8 cellular contexts compared by ENCODE assay signal in genomic region chr19:54462713-54463530, GRCh38. TPM values are rescaled to one million over a fixed set of nuclear protein-coding genes. Genes with fewer than 3 reads are reported as not detected.
DNase-seq lines count a peak whose midpoint lies in the region; ATAC-seq, FAIRE-seq and TF ChIP-seq lines count a peak whose summit lies in the region.

No MANE protein-coding gene starts in this region.

- CTCF ChIA-PET in HepG2 (lab: Yijun Ruan, JAX; ENCODE audit: low intra/inter-chr PET ratio, low total read pairs) = no interaction called here

- H3K4me2 ChIP-seq in GM23338 (peak overlapping the region; percentile 98), MM.1S (ENCODE audit: low read depth, low read length) (peak overlapping the region; percentile 93), HepG2 (ENCODE audit: low read depth, low read length) (peak overlapping the region; percentile 94)

- H3K4me1 ChIP-seq in GM23338 (ENCODE audit: insufficient read depth) (peaks cover 3% of the 10 kb centered on the region; the same call in 1 of the 2 replicates), MM.1S (ENCODE audit: low read length) (peaks cover 5% of the 10 kb centered on the region; the same call in 1 of the 2 replicates), colonic mucosa (peaks cover 11% of the 10 kb centered on the region), HepG2 (ENCODE audit: insufficient read depth, low read length) (peaks cover 21% of the 10 kb centered on the region)

- H3K36me3 Mint-ChIP-seq in GM23338 (ENCODE audit: low read depth) = peaks cover 33% of the 10 kb centered on the region

- no peak overlapping the region for H3K27ac Mint-ChIP-seq in GM23338

- in situ Hi-C loops in HepG2 (cut with HindIII; ENCODE audit: extremely low pct_ligation_motif_present, low pct_unique_long_range_greater_than_20kb) = no loop called here

- POLR2A ChIA-PET in HepG2 (lab: Yijun Ruan, JAX) = interaction anchor here (0.6 to 3.5 kb wide), 11 partner anchors 9 to 326 kb away, joined by 3 to 67 read pairs (median 7); partner anchors contain the start of genes CDC42EP5, CNOT3, LENG8 and MBOAT7

- H3K9me3 ChIP-seq in MM.1S (replicated peaks; ENCODE audit: insufficient read depth, low read length) (no peaks in the 10 kb centered on the region), colonic mucosa (no peaks in the 10 kb centered on the region), HepG2 (ENCODE audit: low read length) (no peaks in the 10 kb centered on the region)

- H3K4me3 Mint-ChIP-seq in GM23338 = peak overlapping the region; percentile 81

- peak overlapping the region; percentile 72; the same call in 1 of the 2 replicates for H3K27ac ChIP-seq in GM23338 (ENCODE audit: low read depth)
- peak overlapping the region; percentile 94; the same call in 1 of the 2 replicates for H3K27ac ChIP-seq in MM.1S (ENCODE audit: low read length)
- peak overlapping the region; percentile 99 for H3K27ac ChIP-seq in colonic mucosa
- peak overlapping the region; percentile 96 for H3K27ac ChIP-seq in HepG2 (ENCODE audit: extremely low read length, insufficient read depth, low read length)

- H3K9me3 Mint-ChIP-seq in GM23338 = peaks cover 5% of the 10 kb centered on the region; the same call in 1 of the 3 replicates

- H3K4me1 Mint-ChIP-seq in GM23338 = peaks cover 15% of the 10 kb centered on the region; the same call in 2 of the 3 replicates

- peak in 1 of 2 experiments; percentile 47; a peak in 1 of 4 replicates for TF ChIP-seq POLR2A in HepG2 (IDR thresholded peaks at IDR 0.05; ENCODE audit: insufficient read depth in 1 of 2, low read depth in 2 of 2, low read length in 2 of 2)

- FAIRE-seq in HepG2 (lab: Jason Lieb, UNC) = no peak

- ATAC-seq in GM23338 (peak; percentile 47), HepG2 (peak; percentile 36)

- TF ChIP-seq RAD21 in HepG2 (CRISPR knock-in tag; IDR thresholded peaks at IDR 0.05) = no peak

- no peaks in the 10 kb centered on the region for H3K9me2 ChIP-seq in GM23338 (ENCODE audit: insufficient read depth)
- H3K9me2 ChIP-seq in MM.1S (replicated peaks; ENCODE audit: insufficient read depth, low read length) = no peaks in the 10 kb centered on the region

- H3K79me2 ChIP-seq in GM23338 (replicated peaks; ENCODE audit: insufficient read depth) (no peaks in the 10 kb centered on the region; the same call in 1 of the 2 replicates), MM.1S (ENCODE audit: low read length) (peaks cover 26% of the 10 kb centered on the region; the same call in 1 of the 2 replicates), HepG2 (ENCODE audit: insufficient read depth, low read length) (peaks cover 12% of the 10 kb centered on the region)

- 0 out of 2 replicates have a peak, but pooled peaks cover 6% of the 10 kb centered on the region for H4K20me1 ChIP-seq in GM23338 (replicated peaks; ENCODE audit: insufficient read depth)
- peaks cover 6% of the 10 kb centered on the region for H4K20me1 ChIP-seq in MM.1S (ENCODE audit: insufficient read depth, low read length)
- H4K20me1 ChIP-seq in HepG2 (ENCODE audit: insufficient read depth, low read length) = peaks cover 10% of the 10 kb centered on the region; the same call in 1 of the 2 replicates

- H3K9ac ChIP-seq in MM.1S (ENCODE audit: low read length) (peak overlapping the region; percentile 75), colonic mucosa (ENCODE audit: low read depth in 2 of 2, low read length in 2 of 2) (peak overlapping the region; percentile 91 to 96), HepG2 (ENCODE audit: insufficient read depth, low read depth, low read length) (peak overlapping the region; percentile 91)

- DNase-seq in ELR (ENCODE audit: low read depth) (peak; percentile 70), GM23338 (ENCODE audit: low spot score) (peak; percentile 81), MM.1S (peak; percentile 59), colonic mucosa (peak; percentile 74), HepG2 (ENCODE audit: low spot score) (peak; percentile 54), GM19240 (ENCODE audit: insufficient read length, low spot score) (no peak)
- DNase-seq in activated CD4-positive, alpha-beta T cell treated with anti-CD3 and anti-CD28 coated beads for 24 hours (ENCODE audit: low read depth in 2 of 2) = peak; percentile 38 to 46
- peak; percentile 46 to 60 for DNase-seq in stimulated activated CD4-positive, alpha-beta T cell treated with anti-CD3 and anti-CD28 coated beads, Interleukin-4, amount 100 ng/mL, for 48 hours (ENCODE audit: low read depth in 2 of 2)

- peaks cover 30% of the 10 kb centered on the region for H3K27me3 Mint-ChIP-seq in GM23338 (ENCODE audit: insufficient read depth, low read depth, poor library complexity)

- H3K4me3 ChIP-seq in GM23338 (peak overlapping the region; percentile 82), MM.1S (ENCODE audit: low read length) (peak overlapping the region; percentile 72), colonic mucosa (peak overlapping the region; percentile 71), HepG2 (replicated peaks in 1 of 3; ENCODE audit: insufficient read depth in 1 of 3, low read depth in 2 of 3, low read length in 3 of 3) (peak overlapping the region; percentile 61 to 80 (median 77))

- TF ChIP-seq CTCF in GM23338 (conservative IDR thresholded peaks at IDR 0.05; ENCODE audit: low read depth in 2 of 2) = peak; percentile 46 to 65
- TF ChIP-seq CTCF in MM.1S (IDR thresholded peaks at IDR 0.05; ENCODE audit: low read length) = no peak
- TF ChIP-seq CTCF in colonic mucosa (IDR thresholded peaks at IDR 0.05) = no peak
- TF ChIP-seq CTCF in HepG2 (CRISPR knock-in tag; IDR thresholded peaks at IDR 0.05) = peak; percentile 70

- intact Hi-C loops in colonic mucosa (cut with DNase I) = no loop called here
- intact Hi-C loops in HepG2 (cut with micrococcal nuclease; ENCODE audit: unreplicated experiment) = loop anchor here (2.0 kb wide), 1 partner anchor 14 kb away; the partner anchor contains the start of gene LENG8

- no TSS peak for BruUV-seq in HepG2 (replicated peaks; lab: Mats Ljungman, UMichigan)

- no CpG with 5 or more reads among the region's 87 CpGs for WGBS in HepG2 (ENCODE audit: low lambda C conversion rate)

- peaks cover 13% of the 10 kb centered on the region for H3K27me3 ChIP-seq in GM23338 (ENCODE audit: insufficient read depth)
- H3K27me3 ChIP-seq in MM.1S (replicated peaks; ENCODE audit: insufficient read depth, low read length) = peaks cover 15% of the 10 kb centered on the region
- no peaks in the 10 kb centered on the region for H3K27me3 ChIP-seq in colonic mucosa
- H3K27me3 ChIP-seq in HepG2 (ENCODE audit: control insufficient read depth in 1 of 2, insufficient read depth in 2 of 2, low read length in 2 of 2) = no peaks in the 10 kb centered on the region

- H2AFZ ChIP-seq in GM23338 (no peak overlapping the region), MM.1S (ENCODE audit: low read length) (peak overlapping the region; percentile 83), HepG2 (ENCODE audit: low read length) (no peak overlapping the region)

- H3K36me3 ChIP-seq in GM23338 (ENCODE audit: insufficient read depth) = peaks cover 3% of the 10 kb centered on the region
- H3K36me3 ChIP-seq in MM.1S (replicated peaks; ENCODE audit: insufficient read depth, low read length) = 0 out of 2 replicates have a peak, but pooled peaks cover 3% of the 10 kb centered on the region
- H3K36me3 ChIP-seq in colonic mucosa = no peaks in the 10 kb centered on the region
- H3K36me3 ChIP-seq in HepG2 (replicated peaks in 1 of 2; ENCODE audit: control insufficient read depth in 1 of 2, insufficient read depth in 2 of 2, low read length in 2 of 2) = peaks cover 15 to 28% of the 10 kb centered on the region in 2 experiments

- peaks cover 9% of the 10 kb centered on the region; the same call in 1 of the 2 replicates for H3F3A ChIP-seq in GM23338 (replicated peaks; ENCODE audit: low read depth)
- peaks cover 16% of the 10 kb centered on the region for H3F3A ChIP-seq in MM.1S (ENCODE audit: insufficient read depth, low read length)

- TF ChIP-seq EP300 in HepG2 (IDR thresholded peaks at IDR 0.05; ENCODE audit: low read depth in 2 of 2, low read length in 2 of 2) (no peak), HepG2 (CRISPR knock-in tag; IDR thresholded peaks at IDR 0.05; ENCODE audit: borderline replicate concordance) (no peak)

RNA-seq across cellular contexts. Expression of gene LENG9, which starts 0.7 kb away (rescaled TPM):
- 3.3 and 6.4 TPM in 2 replicates for total RNA-seq in GM23338 (2014; rRNA removed; shearing (Covaris generic))
- polyA plus RNA-seq in GM23338 (2016; fragmentation: Nextera tagmentation; extraction: Ambion mirVana) (0.26 and 0.52 TPM in 2 replicates), HepG2 (2011; rRNA removed) (0.75 and 1.2 TPM in 2 replicates)
- total RNA-seq in colonic mucosa (10 to 100 TPM; 18.2 to 24.6 TPM), HepG2 (2016; rRNA removed; fragmentation: Illumina TruSeq; extraction: Trizol) (1.5 and 2.9 TPM in 2 replicates)
- total RNA-seq in HepG2 (2016; cell fraction: cytosol; rRNA removed; fragmentation: Illumina TruSeq; extraction: Trizol; ENCODE audit: low read depth) = 0.88 and 1.1 TPM in 2 replicates
- total RNA-seq in HepG2 (2016; cell fraction: insoluble cytoplasmic fraction; rRNA removed; fragmentation: Illumina TruSeq; extraction: Trizol) = 1.8 and 2.6 TPM in 2 replicates
- total RNA-seq in HepG2 (2016; cell fraction: membrane; rRNA removed; fragmentation: Illumina TruSeq; extraction: Trizol) = 1.8 and 2.1 TPM in 2 replicates
- 1.9 and 2.7 TPM in 2 replicates for total RNA-seq in HepG2 (2016; cell fraction: nucleus; rRNA removed; fragmentation: Illumina TruSeq; extraction: Trizol)
- polyA plus RNA-seq in HepG2 (2011; cell fraction: cytosol; rRNA removed) = 0.86 and 1.8 TPM in 2 replicates
- polyA plus RNA-seq in HepG2 (2011; cell fraction: nucleus; rRNA removed) = 1.7 TPM in 2 replicates
- polyA plus RNA-seq in HepG2 (2012) = 1.5 and 1.8 TPM in 2 replicates
- 0.32 and 0.38 TPM in 2 replicates for polyA plus RNA-seq in HepG2 (2016; cell fraction: cytosol; fragmentation: Illumina TruSeq; extraction: Trizol; ENCODE audit: low read depth)
- polyA plus RNA-seq in HepG2 (2016; cell fraction: insoluble cytoplasmic fraction; fragmentation: Illumina TruSeq; extraction: Trizol; ENCODE audit: low read depth) = 1.4 and 1.5 TPM in 2 replicates
- polyA plus RNA-seq in HepG2 (2016; cell fraction: membrane; fragmentation: Illumina TruSeq; extraction: Trizol; ENCODE audit: low read depth) = 0.65 and 1.0 TPM in 2 replicates
- 0.95 and 1.2 TPM in 2 replicates for polyA plus RNA-seq in HepG2 (2016; cell fraction: nucleus; fragmentation: Illumina TruSeq; extraction: Trizol; ENCODE audit: insufficient read depth, low read depth)
- 5.7 and 6.2 TPM in 2 replicates for polyA minus RNA-seq in HepG2 (2011; rRNA and poly(A)+ RNA removed; ENCODE audit: low replicate concordance)
- 3.4 and 3.7 TPM in 2 replicates for polyA minus RNA-seq in HepG2 (2011; cell fraction: cytosol; rRNA and poly(A)+ RNA removed)
- 2.7 and 3.9 TPM in 2 replicates for polyA minus RNA-seq in HepG2 (2011; cell fraction: nucleus; rRNA and poly(A)+ RNA removed)

RNA-seq across cellular contexts. Expression of gene CDC42EP5, which starts 10.2 kb away (rescaled TPM):
- 0.35 and 3.4 TPM in 2 replicates for total RNA-seq in GM23338 (2014; rRNA removed; shearing (Covaris generic))
- polyA plus RNA-seq in GM23338 (2016; fragmentation: Nextera tagmentation; extraction: Ambion mirVana) = 1.4 and 2.3 TPM in 2 replicates
- 100 to 1,000 TPM; 444 to 601 TPM for total RNA-seq in colonic mucosa
- total RNA-seq in HepG2 (2016; rRNA removed; fragmentation: Illumina TruSeq; extraction: Trizol) = 0.83 and 1.6 TPM in 2 replicates
- total RNA-seq in HepG2 (2016; cell fraction: cytosol; rRNA removed; fragmentation: Illumina TruSeq; extraction: Trizol; ENCODE audit: low read depth) = 1.4 and 3.2 TPM in 2 replicates
- total RNA-seq in HepG2 (2016; cell fraction: insoluble cytoplasmic fraction; rRNA removed; fragmentation: Illumina TruSeq; extraction: Trizol) = 1.00 and 1.6 TPM in 2 replicates
- total RNA-seq in HepG2 (2016; cell fraction: membrane; rRNA removed; fragmentation: Illumina TruSeq; extraction: Trizol) = 1.4 and 1.9 TPM in 2 replicates
- not detected in 2 replicates for total RNA-seq in HepG2 (2016; cell fraction: nucleus; rRNA removed; fragmentation: Illumina TruSeq; extraction: Trizol)
- 0.34 and 0.41 TPM in 2 replicates for polyA plus RNA-seq in HepG2 (2011; rRNA removed)
- 0.37 and 0.90 TPM in 2 replicates for polyA plus RNA-seq in HepG2 (2011; cell fraction: cytosol; rRNA removed)
- 0.35 and 0.56 TPM in 2 replicates for polyA plus RNA-seq in HepG2 (2011; cell fraction: nucleus; rRNA removed)
- polyA plus RNA-seq in HepG2 (2012) = 0.92 and 0.97 TPM in 2 replicates
- polyA plus RNA-seq in HepG2 (2016; cell fraction: cytosol; fragmentation: Illumina TruSeq; extraction: Trizol; ENCODE audit: low read depth) = 2.2 and 4.1 TPM in 2 replicates
- polyA plus RNA-seq in HepG2 (2016; cell fraction: insoluble cytoplasmic fraction; fragmentation: Illumina TruSeq; extraction: Trizol; ENCODE audit: low read depth) = 2.3 and 3.1 TPM in 2 replicates
- polyA plus RNA-seq in HepG2 (2016; cell fraction: membrane; fragmentation: Illumina TruSeq; extraction: Trizol; ENCODE audit: low read depth) = 4.7 and 5.9 TPM in 2 replicates
- 1.2 and 2.4 TPM in 2 replicates for polyA plus RNA-seq in HepG2 (2016; cell fraction: nucleus; fragmentation: Illumina TruSeq; extraction: Trizol; ENCODE audit: insufficient read depth, low read depth)
- polyA minus RNA-seq in HepG2 (2011; rRNA and poly(A)+ RNA removed; ENCODE audit: low replicate concordance) = 0.54 TPM in 1 of 2 replicates, not detected in the other
- polyA minus RNA-seq in HepG2 (2011; cell fraction: cytosol; rRNA and poly(A)+ RNA removed) = 0.79 TPM in 1 of 2 replicates, not detected in the other
- not detected in 2 replicates for polyA minus RNA-seq in HepG2 (2011; cell fraction: nucleus; rRNA and poly(A)+ RNA removed)

RNA-seq across cellular contexts. Expression of gene LENG8, which starts 13.9 kb away (rescaled TPM):
- total RNA-seq in GM23338 (2014; rRNA removed; shearing (Covaris generic)) = 45.6 and 74.3 TPM in 2 replicates
- polyA plus RNA-seq in GM23338 (2016; fragmentation: Nextera tagmentation; extraction: Ambion mirVana) (41.2 and 42.1 TPM in 2 replicates), HepG2 (2011; rRNA removed) (38.3 and 41.9 TPM in 2 replicates)
- total RNA-seq in colonic mucosa (100 to 1,000 TPM in 1 of 2 donors, 10 to 100 TPM in 1; 80.2 to 154 TPM), HepG2 (2016; rRNA removed; fragmentation: Illumina TruSeq; extraction: Trizol) (5.8 and 14.3 TPM in 2 replicates)
- 1.1 and 2.1 TPM in 2 replicates for total RNA-seq in HepG2 (2016; cell fraction: cytosol; rRNA removed; fragmentation: Illumina TruSeq; extraction: Trizol; ENCODE audit: low read depth)
- 4.7 and 13.0 TPM in 2 replicates for total RNA-seq in HepG2 (2016; cell fraction: insoluble cytoplasmic fraction; rRNA removed; fragmentation: Illumina TruSeq; extraction: Trizol)
- 4.0 TPM in 2 replicates for total RNA-seq in HepG2 (2016; cell fraction: membrane; rRNA removed; fragmentation: Illumina TruSeq; extraction: Trizol)
- 28.1 and 29.6 TPM in 2 replicates for total RNA-seq in HepG2 (2016; cell fraction: nucleus; rRNA removed; fragmentation: Illumina TruSeq; extraction: Trizol)
- polyA plus RNA-seq in HepG2 (2011; cell fraction: cytosol; rRNA removed) = 3.2 and 6.8 TPM in 2 replicates
- 519 and 637 TPM in 2 replicates for polyA plus RNA-seq in HepG2 (2011; cell fraction: nucleus; rRNA removed)
- polyA plus RNA-seq in HepG2 (2012) = 46.6 and 63.0 TPM in 2 replicates
- 0.46 and 0.71 TPM in 2 replicates for polyA plus RNA-seq in HepG2 (2016; cell fraction: cytosol; fragmentation: Illumina TruSeq; extraction: Trizol; ENCODE audit: low read depth)
- polyA plus RNA-seq in HepG2 (2016; cell fraction: insoluble cytoplasmic fraction; fragmentation: Illumina TruSeq; extraction: Trizol; ENCODE audit: low read depth) = 5.1 and 9.7 TPM in 2 replicates
- 1.5 and 2.8 TPM in 2 replicates for polyA plus RNA-seq in HepG2 (2016; cell fraction: membrane; fragmentation: Illumina TruSeq; extraction: Trizol; ENCODE audit: low read depth)
- polyA plus RNA-seq in HepG2 (2016; cell fraction: nucleus; fragmentation: Illumina TruSeq; extraction: Trizol; ENCODE audit: insufficient read depth, low read depth) = 151 and 199 TPM in 2 replicates
- polyA minus RNA-seq in HepG2 (2011; rRNA and poly(A)+ RNA removed; ENCODE audit: low replicate concordance) = 27.1 and 40.7 TPM in 2 replicates
- polyA minus RNA-seq in HepG2 (2011; cell fraction: cytosol; rRNA and poly(A)+ RNA removed) = 10.7 and 13.3 TPM in 2 replicates
- polyA minus RNA-seq in HepG2 (2011; cell fraction: nucleus; rRNA and poly(A)+ RNA removed) = 60.4 and 69.7 TPM in 2 replicates

RNA-seq across cellular contexts. Expression of gene LAIR2, which starts 39.7 kb away (rescaled TPM):
- total RNA-seq in GM23338 (2014; rRNA removed; shearing (Covaris generic)) = not detected in 2 replicates
- polyA plus RNA-seq in GM23338 (2016; fragmentation: Nextera tagmentation; extraction: Ambion mirVana) (not detected in 2 replicates), HepG2 (2011; rRNA removed) (1.9 and 3.6 TPM in 2 replicates)
- total RNA-seq in colonic mucosa (under 1 TPM in 1 of 2 donors, not detected in 1; 0.37 TPM), HepG2 (2016; rRNA removed; fragmentation: Illumina TruSeq; extraction: Trizol) (0.76 and 1.3 TPM in 2 replicates)
- total RNA-seq in HepG2 (2016; cell fraction: cytosol; rRNA removed; fragmentation: Illumina TruSeq; extraction: Trizol; ENCODE audit: low read depth) = 0.81 and 1.1 TPM in 2 replicates
- 0.92 and 0.93 TPM in 2 replicates for total RNA-seq in HepG2 (2016; cell fraction: insoluble cytoplasmic fraction; rRNA removed; fragmentation: Illumina TruSeq; extraction: Trizol)
- total RNA-seq in HepG2 (2016; cell fraction: membrane; rRNA removed; fragmentation: Illumina TruSeq; extraction: Trizol) = 0.34 and 0.46 TPM in 2 replicates
- total RNA-seq in HepG2 (2016; cell fraction: nucleus; rRNA removed; fragmentation: Illumina TruSeq; extraction: Trizol) = not detected in 2 replicates
- 1.6 and 2.5 TPM in 2 replicates for polyA plus RNA-seq in HepG2 (2011; cell fraction: cytosol; rRNA removed)
- 1.1 TPM in 1 of 2 replicates, not detected in the other for polyA plus RNA-seq in HepG2 (2011; cell fraction: nucleus; rRNA removed)
- 0.46 and 0.76 TPM in 2 replicates for polyA plus RNA-seq in HepG2 (2012)
- 1.2 and 1.3 TPM in 2 replicates for polyA plus RNA-seq in HepG2 (2016; cell fraction: cytosol; fragmentation: Illumina TruSeq; extraction: Trizol; ENCODE audit: low read depth)
- 0.67 TPM in 1 of 2 replicates, not detected in the other for polyA plus RNA-seq in HepG2 (2016; cell fraction: insoluble cytoplasmic fraction; fragmentation: Illumina TruSeq; extraction: Trizol; ENCODE audit: low read depth)
- polyA plus RNA-seq in HepG2 (2016; cell fraction: membrane; fragmentation: Illumina TruSeq; extraction: Trizol; ENCODE audit: low read depth) = 0.65 TPM in 1 of 2 replicates, not detected in the other
- 1.3 and 2.0 TPM in 2 replicates for polyA plus RNA-seq in HepG2 (2016; cell fraction: nucleus; fragmentation: Illumina TruSeq; extraction: Trizol; ENCODE audit: insufficient read depth, low read depth)
- polyA minus RNA-seq in HepG2 (2011; rRNA and poly(A)+ RNA removed; ENCODE audit: low replicate concordance) = not detected in 2 replicates
- polyA minus RNA-seq in HepG2 (2011; cell fraction: cytosol; rRNA and poly(A)+ RNA removed) = not detected in 2 replicates
- polyA minus RNA-seq in HepG2 (2011; cell fraction: nucleus; rRNA and poly(A)+ RNA removed) = not detected in 2 replicates

RNA-seq across cellular contexts. Expression of gene TTYH1, which starts 47.7 kb away (rescaled TPM):
- 31.8 and 40.8 TPM in 2 replicates for total RNA-seq in GM23338 (2014; rRNA removed; shearing (Covaris generic))
- 18.2 and 21.5 TPM in 2 replicates for polyA plus RNA-seq in GM23338 (2016; fragmentation: Nextera tagmentation; extraction: Ambion mirVana)
- 1 to 10 TPM in 1 of 2 donors, under 1 TPM in 1; 0.47 to 2.4 TPM for total RNA-seq in colonic mucosa
- total RNA-seq in HepG2 (2016; rRNA removed; fragmentation: Illumina TruSeq; extraction: Trizol) = 10.6 and 19.9 TPM in 2 replicates
- 24.8 and 26.4 TPM in 2 replicates for total RNA-seq in HepG2 (2016; cell fraction: cytosol; rRNA removed; fragmentation: Illumina TruSeq; extraction: Trizol; ENCODE audit: low read depth)
- 9.4 and 21.3 TPM in 2 replicates for total RNA-seq in HepG2 (2016; cell fraction: insoluble cytoplasmic fraction; rRNA removed; fragmentation: Illumina TruSeq; extraction: Trizol)
- 27.7 and 30.4 TPM in 2 replicates for total RNA-seq in HepG2 (2016; cell fraction: membrane; rRNA removed; fragmentation: Illumina TruSeq; extraction: Trizol)
- 16.5 and 20.3 TPM in 2 replicates for total RNA-seq in HepG2 (2016; cell fraction: nucleus; rRNA removed; fragmentation: Illumina TruSeq; extraction: Trizol)
- 6.9 and 8.9 TPM in 2 replicates for polyA plus RNA-seq in HepG2 (2011; rRNA removed)
- polyA plus RNA-seq in HepG2 (2011; cell fraction: cytosol; rRNA removed) = 7.0 and 10.7 TPM in 2 replicates
- 13.2 and 17.7 TPM in 2 replicates for polyA plus RNA-seq in HepG2 (2011; cell fraction: nucleus; rRNA removed)
- 4.1 and 6.2 TPM in 2 replicates for polyA plus RNA-seq in HepG2 (2012)
- 27.2 and 29.7 TPM in 2 replicates for polyA plus RNA-seq in HepG2 (2016; cell fraction: cytosol; fragmentation: Illumina TruSeq; extraction: Trizol; ENCODE audit: low read depth)
- 11.5 and 12.2 TPM in 2 replicates for polyA plus RNA-seq in HepG2 (2016; cell fraction: insoluble cytoplasmic fraction; fragmentation: Illumina TruSeq; extraction: Trizol; ENCODE audit: low read depth)
- 29.0 and 29.3 TPM in 2 replicates for polyA plus RNA-seq in HepG2 (2016; cell fraction: membrane; fragmentation: Illumina TruSeq; extraction: Trizol; ENCODE audit: low read depth)
- polyA plus RNA-seq in HepG2 (2016; cell fraction: nucleus; fragmentation: Illumina TruSeq; extraction: Trizol; ENCODE audit: insufficient read depth, low read depth) = 34.6 and 38.5 TPM in 2 replicates
- 15.4 TPM in 1 of 2 replicates, not detected in the other for polyA minus RNA-seq in HepG2 (2011; rRNA and poly(A)+ RNA removed; ENCODE audit: low replicate concordance)
- 6.2 and 9.2 TPM in 2 replicates for polyA minus RNA-seq in HepG2 (2011; cell fraction: cytosol; rRNA and poly(A)+ RNA removed)
- polyA minus RNA-seq in HepG2 (2011; cell fraction: nucleus; rRNA and poly(A)+ RNA removed) = 2.6 and 3.9 TPM in 2 replicates

Comparison
In these comparisons a context has a peak if more than half of its experiments do, and no peak if none do; other contexts are left out.
1. CTCF ChIP-seq: peak in GM23338 (2 of 2) and HepG2 (single experiment); none in MM.1S (single experiment) and colonic mucosa (single experiment).
2. RNA of gene CDC42EP5, which starts 10.2 kb away (total RNA-seq): 444 to 601 TPM in colonic mucosa; 0.35 to 3.4 TPM in GM23338 and 0.83 to 3.2 TPM in HepG2; every median in the first group is over 100 times any median in the second.
3. Peak in every context shown above with its lines, with median percentiles within 50 percentile points of each other: H3K27ac ChIP-seq, H3K4me2 ChIP-seq, H3K4me3 ChIP-seq and H3K9ac ChIP-seq.